ENCODE assay signal across 1 cellular context in the genomic region with DNA sequence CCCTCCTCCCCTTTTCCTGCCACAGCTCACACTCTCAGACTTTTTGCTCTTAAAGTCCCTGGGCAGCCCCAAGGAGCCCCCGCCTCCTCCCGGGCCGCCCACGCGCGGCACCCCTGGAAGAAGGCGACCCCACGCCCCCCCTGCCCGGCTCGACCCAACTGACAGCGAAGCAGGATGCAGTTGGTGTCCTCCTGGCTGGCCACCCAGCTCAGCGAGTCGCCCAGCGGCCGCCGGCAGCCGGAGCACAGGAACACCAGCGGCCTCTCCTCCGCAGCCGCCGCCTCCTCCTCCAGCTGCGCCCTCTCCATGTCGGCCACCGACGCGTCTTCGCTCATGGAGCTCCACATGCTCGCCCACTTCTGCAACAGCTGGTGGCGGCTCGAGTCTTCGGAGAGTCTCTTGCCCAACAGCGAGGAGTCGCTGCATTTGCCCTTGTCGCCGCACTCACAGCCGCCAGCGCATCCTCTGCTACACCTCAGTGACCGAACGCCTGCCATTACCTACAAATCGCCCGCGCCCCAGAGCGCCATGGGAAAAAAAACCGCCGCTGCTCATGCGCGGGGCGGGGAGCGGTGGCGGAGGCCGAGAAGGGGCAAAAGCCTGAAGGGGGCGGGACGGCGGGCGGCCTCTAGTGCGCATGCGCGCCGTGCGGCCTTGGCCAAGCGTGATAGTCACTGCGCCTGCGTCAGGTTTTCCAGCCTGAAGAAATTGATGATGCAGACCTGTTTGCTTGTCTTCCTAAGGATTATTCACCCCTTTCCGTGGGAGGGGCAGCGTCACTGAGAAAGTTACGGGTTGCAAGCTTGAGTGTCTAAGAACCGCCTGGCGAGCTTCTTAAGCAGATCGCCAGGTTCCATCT.
TF ChIP-seq lines count a peak whose summit lies in the region.

A gene with protein sequence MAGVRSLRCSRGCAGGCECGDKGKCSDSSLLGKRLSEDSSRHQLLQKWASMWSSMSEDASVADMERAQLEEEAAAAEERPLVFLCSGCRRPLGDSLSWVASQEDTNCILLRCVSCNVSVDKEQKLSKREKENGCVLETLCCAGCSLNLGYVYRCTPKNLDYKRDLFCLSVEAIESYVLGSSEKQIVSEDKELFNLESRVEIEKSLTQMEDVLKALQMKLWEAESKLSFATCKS (minus strand): TSS at position 532 of the 859 bp plus-strand sequence. CDS start 35 bp downstream, at position 497.

TF ChIP-seq in K562, 482 proteins besides CTCF, POLR2A, EP300 and RAD21 (continued from another document and continues in another):
- TF ChIP-seq, protein P1, sequence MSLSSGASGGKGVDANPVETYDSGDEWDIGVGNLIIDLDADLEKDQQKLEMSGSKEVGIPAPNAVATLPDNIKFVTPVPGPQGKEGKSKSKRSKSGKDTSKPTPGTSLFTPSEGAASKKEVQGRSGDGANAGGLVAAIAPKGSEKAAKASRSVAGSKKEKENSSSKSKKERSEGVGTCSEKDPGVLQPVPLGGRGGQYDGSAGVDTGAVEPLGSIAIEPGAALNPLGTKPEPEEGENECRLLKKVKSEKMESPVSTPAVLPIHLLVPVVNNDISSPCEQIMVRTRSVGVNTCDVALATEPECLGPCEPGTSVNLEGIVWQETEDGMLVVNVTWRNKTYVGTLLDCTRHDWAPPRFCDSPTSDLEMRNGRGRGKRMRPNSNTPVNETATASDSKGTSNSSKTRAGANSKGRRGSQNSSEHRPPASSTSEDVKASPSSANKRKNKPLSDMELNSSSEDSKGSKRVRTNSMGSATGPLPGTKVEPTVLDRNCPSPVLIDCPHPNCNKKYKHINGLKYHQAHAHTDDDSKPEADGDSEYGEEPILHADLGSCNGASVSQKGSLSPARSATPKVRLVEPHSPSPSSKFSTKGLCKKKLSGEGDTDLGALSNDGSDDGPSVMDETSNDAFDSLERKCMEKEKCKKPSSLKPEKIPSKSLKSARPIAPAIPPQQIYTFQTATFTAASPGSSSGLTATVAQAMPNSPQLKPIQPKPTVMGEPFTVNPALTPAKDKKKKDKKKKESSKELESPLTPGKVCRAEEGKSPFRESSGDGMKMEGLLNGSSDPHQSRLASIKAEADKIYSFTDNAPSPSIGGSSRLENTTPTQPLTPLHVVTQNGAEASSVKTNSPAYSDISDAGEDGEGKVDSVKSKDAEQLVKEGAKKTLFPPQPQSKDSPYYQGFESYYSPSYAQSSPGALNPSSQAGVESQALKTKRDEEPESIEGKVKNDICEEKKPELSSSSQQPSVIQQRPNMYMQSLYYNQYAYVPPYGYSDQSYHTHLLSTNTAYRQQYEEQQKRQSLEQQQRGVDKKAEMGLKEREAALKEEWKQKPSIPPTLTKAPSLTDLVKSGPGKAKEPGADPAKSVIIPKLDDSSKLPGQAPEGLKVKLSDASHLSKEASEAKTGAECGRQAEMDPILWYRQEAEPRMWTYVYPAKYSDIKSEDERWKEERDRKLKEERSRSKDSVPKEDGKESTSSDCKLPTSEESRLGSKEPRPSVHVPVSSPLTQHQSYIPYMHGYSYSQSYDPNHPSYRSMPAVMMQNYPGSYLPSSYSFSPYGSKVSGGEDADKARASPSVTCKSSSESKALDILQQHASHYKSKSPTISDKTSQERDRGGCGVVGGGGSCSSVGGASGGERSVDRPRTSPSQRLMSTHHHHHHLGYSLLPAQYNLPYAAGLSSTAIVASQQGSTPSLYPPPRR (CRISPR knock-in tag; IDR thresholded peaks at IDR 0.05; ENCODE audit: borderline replicate concordance): no peak
- TF ChIP-seq, protein P2, sequence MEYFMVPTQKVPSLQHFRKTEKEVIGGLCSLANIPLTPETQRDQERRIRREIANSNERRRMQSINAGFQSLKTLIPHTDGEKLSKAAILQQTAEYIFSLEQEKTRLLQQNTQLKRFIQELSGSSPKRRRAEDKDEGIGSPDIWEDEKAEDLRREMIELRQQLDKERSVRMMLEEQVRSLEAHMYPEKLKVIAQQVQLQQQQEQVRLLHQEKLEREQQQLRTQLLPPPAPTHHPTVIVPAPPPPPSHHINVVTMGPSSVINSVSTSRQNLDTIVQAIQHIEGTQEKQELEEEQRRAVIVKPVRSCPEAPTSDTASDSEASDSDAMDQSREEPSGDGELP (CRISPR knock-in tag; IDR thresholded peaks at IDR 0.05; ENCODE audit: borderline replicate concordance): peak; percentile 97
- peak; percentile 56 for TF ChIP-seq BCOR (IDR thresholded peaks at IDR 0.05)
- TF ChIP-seq CEBPB (tag; IDR thresholded peaks at IDR 0.05): no peak
- peak; percentile 100 for TF ChIP-seq NRF1 (conservative IDR thresholded peaks at IDR 0.05 in 1 of 2, IDR thresholded peaks at IDR 0.05 in 1 of 2)
- TF ChIP-seq CBX5 (IDR thresholded peaks at IDR 0.05; ENCODE audit: borderline replicate concordance, low read depth): no peak
- TF ChIP-seq HSF4 (CRISPR knock-in tag; IDR thresholded peaks at IDR 0.05; ENCODE audit: borderline replicate concordance): no peak
- 0 out of 2 replicates have a peak, but pooled peaks have one; percentile 5 for TF ChIP-seq JUN (IDR thresholded peaks at IDR 0.05; ENCODE audit: borderline replicate concordance, low read depth, low read length)
- TF ChIP-seq JUN (CRISPR knock-in tag; IDR thresholded peaks at IDR 0.05; ENCODE audit: borderline replicate concordance): no peak
- TF ChIP-seq ZNF551 (CRISPR knock-in tag; IDR thresholded peaks at IDR 0.05): no peak
- TF ChIP-seq, protein P3, sequence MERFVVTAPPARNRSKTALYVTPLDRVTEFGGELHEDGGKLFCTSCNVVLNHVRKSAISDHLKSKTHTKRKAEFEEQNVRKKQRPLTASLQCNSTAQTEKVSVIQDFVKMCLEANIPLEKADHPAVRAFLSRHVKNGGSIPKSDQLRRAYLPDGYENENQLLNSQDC (CRISPR knock-in tag; IDR thresholded peaks at IDR 0.05): no peak
- no peak for TF ChIP-seq SNIP1 (IDR thresholded peaks at IDR 0.05; ENCODE audit: low read depth)
- TF ChIP-seq RBM25 (IDR thresholded peaks at IDR 0.05; ENCODE audit: low read depth, low read length, severe bottlenecking): no peak
- TF ChIP-seq, protein P4, sequence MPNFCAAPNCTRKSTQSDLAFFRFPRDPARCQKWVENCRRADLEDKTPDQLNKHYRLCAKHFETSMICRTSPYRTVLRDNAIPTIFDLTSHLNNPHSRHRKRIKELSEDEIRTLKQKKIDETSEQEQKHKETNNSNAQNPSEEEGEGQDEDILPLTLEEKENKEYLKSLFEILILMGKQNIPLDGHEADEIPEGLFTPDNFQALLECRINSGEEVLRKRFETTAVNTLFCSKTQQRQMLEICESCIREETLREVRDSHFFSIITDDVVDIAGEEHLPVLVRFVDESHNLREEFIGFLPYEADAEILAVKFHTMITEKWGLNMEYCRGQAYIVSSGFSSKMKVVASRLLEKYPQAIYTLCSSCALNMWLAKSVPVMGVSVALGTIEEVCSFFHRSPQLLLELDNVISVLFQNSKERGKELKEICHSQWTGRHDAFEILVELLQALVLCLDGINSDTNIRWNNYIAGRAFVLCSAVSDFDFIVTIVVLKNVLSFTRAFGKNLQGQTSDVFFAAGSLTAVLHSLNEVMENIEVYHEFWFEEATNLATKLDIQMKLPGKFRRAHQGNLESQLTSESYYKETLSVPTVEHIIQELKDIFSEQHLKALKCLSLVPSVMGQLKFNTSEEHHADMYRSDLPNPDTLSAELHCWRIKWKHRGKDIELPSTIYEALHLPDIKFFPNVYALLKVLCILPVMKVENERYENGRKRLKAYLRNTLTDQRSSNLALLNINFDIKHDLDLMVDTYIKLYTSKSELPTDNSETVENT (CRISPR knock-in tag; IDR thresholded peaks at IDR 0.05): peak; percentile 30; the same call in 1 of the 2 replicates
- no peak for TF ChIP-seq RBM17 (IDR thresholded peaks at IDR 0.05; ENCODE audit: borderline replicate concordance, low read depth, low read length)
- TF ChIP-seq, protein P5, sequence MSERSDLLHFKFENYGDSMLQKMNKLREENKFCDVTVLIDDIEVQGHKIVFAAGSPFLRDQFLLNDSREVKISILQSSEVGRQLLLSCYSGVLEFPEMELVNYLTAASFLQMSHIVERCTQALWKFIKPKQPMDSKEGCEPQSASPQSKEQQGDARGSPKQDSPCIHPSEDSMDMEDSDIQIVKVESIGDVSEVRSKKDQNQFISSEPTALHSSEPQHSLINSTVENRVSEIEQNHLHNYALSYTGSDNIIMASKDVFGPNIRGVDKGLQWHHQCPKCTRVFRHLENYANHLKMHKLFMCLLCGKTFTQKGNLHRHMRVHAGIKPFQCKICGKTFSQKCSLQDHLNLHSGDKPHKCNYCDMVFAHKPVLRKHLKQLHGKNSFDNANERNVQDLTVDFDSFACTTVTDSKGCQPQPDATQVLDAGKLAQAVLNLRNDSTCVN (CRISPR knock-in tag; IDR thresholded peaks at IDR 0.05): no peak
- peak; percentile 86 for TF ChIP-seq TAF7 (tag; IDR thresholded peaks at IDR 0.05)
- TF ChIP-seq YBX1 (IDR thresholded peaks at IDR 0.05): no peak
- TF ChIP-seq SIX5 (IDR thresholded peaks at IDR 0.05; ENCODE audit: borderline replicate concordance in 1 of 2, insufficient read depth in 1 of 2, low read depth in 1 of 2, low read length in 2 of 2): 0 out of 4 replicates have a peak, but pooled peaks of 1 of the 2 experiments have one; percentile 3
- no peak for TF ChIP-seq SLC30A9 (CRISPR knock-in tag; IDR thresholded peaks at IDR 0.05)
- peak; percentile 45; the same call in 1 of the 2 replicates for TF ChIP-seq SAFB (IDR thresholded peaks at IDR 0.05; ENCODE audit: borderline replicate concordance, low read depth, low read length)
- no peak for TF ChIP-seq RBM15 (IDR thresholded peaks at IDR 0.05; ENCODE audit: insufficient read depth, low read length)
- no peak for TF ChIP-seq ZNF785 (CRISPR knock-in tag; IDR thresholded peaks at IDR 0.05)
- no peak for TF ChIP-seq HDAC3 (IDR thresholded peaks at IDR 0.05; ENCODE audit: borderline replicate concordance, partially characterized antibody)
- peak; percentile 76 to 95; a peak in 3 of 4 replicates for TF ChIP-seq SIN3A (IDR thresholded peaks at IDR 0.05; ENCODE audit: borderline replicate concordance in 2 of 2, control insufficient read depth in 1 of 2, low read depth in 2 of 2, low read length in 2 of 2)
- no peak for TF ChIP-seq NR2C2 (CRISPR knock-in tag; IDR thresholded peaks at IDR 0.05)
- no peak; the same call in 1 of the 2 replicates for TF ChIP-seq NR2C2 (tag; IDR thresholded peaks at IDR 0.05)
- TF ChIP-seq CCNT2 (IDR thresholded peaks at IDR 0.05; ENCODE audit: borderline replicate concordance, extremely low read depth, insufficient read length, low read depth, low read length): peak; percentile 34
- no peak for TF ChIP-seq ZNF146 (CRISPR knock-in tag; IDR thresholded peaks at IDR 0.05; ENCODE audit: unreplicated experiment)
- TF ChIP-seq PTTG1 (tag; IDR thresholded peaks at IDR 0.05; ENCODE audit: low read depth): no peak
- no peak for TF ChIP-seq DPF2 (IDR thresholded peaks at IDR 0.05)
- TF ChIP-seq BRD9 (IDR thresholded peaks at IDR 0.05; ENCODE audit: low read depth, partially characterized antibody): no peak
- TF ChIP-seq SRSF7 (optimal IDR thresholded peaks at IDR 0.05; ENCODE audit: low read depth, low read length): no peak
- no peak for TF ChIP-seq KAT8 (IDR thresholded peaks at IDR 0.05; ENCODE audit: low read depth)
- TF ChIP-seq MAFK (IDR thresholded peaks at IDR 0.05; ENCODE audit: low read length): peak; percentile 54
- TF ChIP-seq SAP30 (IDR thresholded peaks at IDR 0.05; ENCODE audit: borderline replicate concordance, insufficient read depth, low read depth, low read length, poor library complexity, severe bottlenecking): peak; percentile 99
- TF ChIP-seq, protein P6, sequence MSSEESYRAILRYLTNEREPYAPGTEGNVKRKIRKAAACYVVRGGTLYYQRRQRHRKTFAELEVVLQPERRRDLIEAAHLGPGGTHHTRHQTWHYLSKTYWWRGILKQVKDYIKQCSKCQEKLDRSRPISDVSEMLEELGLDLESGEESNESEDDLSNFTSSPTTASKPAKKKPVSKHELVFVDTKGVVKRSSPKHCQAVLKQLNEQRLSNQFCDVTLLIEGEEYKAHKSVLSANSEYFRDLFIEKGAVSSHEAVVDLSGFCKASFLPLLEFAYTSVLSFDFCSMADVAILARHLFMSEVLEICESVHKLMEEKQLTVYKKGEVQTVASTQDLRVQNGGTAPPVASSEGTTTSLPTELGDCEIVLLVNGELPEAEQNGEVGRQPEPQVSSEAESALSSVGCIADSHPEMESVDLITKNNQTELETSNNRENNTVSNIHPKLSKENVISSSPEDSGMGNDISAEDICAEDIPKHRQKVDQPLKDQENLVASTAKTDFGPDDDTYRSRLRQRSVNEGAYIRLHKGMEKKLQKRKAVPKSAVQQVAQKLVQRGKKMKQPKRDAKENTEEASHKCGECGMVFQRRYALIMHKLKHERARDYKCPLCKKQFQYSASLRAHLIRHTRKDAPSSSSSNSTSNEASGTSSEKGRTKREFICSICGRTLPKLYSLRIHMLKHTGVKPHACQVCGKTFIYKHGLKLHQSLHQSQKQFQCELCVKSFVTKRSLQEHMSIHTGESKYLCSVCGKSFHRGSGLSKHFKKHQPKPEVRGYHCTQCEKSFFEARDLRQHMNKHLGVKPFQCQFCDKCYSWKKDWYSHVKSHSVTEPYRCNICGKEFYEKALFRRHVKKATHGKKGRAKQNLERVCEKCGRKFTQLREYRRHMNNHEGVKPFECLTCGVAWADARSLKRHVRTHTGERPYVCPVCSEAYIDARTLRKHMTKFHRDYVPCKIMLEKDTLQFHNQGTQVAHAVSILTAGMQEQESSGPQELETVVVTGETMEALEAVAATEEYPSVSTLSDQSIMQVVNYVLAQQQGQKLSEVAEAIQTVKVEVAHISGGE (CRISPR knock-in tag; IDR thresholded peaks at IDR 0.05): no peak
- no peak for TF ChIP-seq SIRT6 (IDR thresholded peaks at IDR 0.05; ENCODE audit: low read depth, low read length)
- no peak for TF ChIP-seq SMAD3 (CRISPR knock-in tag; conservative IDR thresholded peaks at IDR 0.05)
- TF ChIP-seq, protein P7, sequence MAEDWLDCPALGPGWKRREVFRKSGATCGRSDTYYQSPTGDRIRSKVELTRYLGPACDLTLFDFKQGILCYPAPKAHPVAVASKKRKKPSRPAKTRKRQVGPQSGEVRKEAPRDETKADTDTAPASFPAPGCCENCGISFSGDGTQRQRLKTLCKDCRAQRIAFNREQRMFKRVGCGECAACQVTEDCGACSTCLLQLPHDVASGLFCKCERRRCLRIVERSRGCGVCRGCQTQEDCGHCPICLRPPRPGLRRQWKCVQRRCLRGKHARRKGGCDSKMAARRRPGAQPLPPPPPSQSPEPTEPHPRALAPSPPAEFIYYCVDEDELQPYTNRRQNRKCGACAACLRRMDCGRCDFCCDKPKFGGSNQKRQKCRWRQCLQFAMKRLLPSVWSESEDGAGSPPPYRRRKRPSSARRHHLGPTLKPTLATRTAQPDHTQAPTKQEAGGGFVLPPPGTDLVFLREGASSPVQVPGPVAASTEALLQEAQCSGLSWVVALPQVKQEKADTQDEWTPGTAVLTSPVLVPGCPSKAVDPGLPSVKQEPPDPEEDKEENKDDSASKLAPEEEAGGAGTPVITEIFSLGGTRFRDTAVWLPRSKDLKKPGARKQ (CRISPR knock-in tag; IDR thresholded peaks at IDR 0.05): no peak
- TF ChIP-seq HMG20B (CRISPR knock-in tag; IDR thresholded peaks at IDR 0.05): no peak
- TF ChIP-seq HEY1 (CRISPR knock-in tag; IDR thresholded peaks at IDR 0.05; ENCODE audit: borderline replicate concordance): 0 out of 2 replicates have a peak, but pooled peaks have one; percentile 1
- TF ChIP-seq ELF2 (CRISPR knock-in tag; IDR thresholded peaks at IDR 0.05): no peak
